23 cellular contexts compared by ENCODE assay signal in the genomic region with DNA sequence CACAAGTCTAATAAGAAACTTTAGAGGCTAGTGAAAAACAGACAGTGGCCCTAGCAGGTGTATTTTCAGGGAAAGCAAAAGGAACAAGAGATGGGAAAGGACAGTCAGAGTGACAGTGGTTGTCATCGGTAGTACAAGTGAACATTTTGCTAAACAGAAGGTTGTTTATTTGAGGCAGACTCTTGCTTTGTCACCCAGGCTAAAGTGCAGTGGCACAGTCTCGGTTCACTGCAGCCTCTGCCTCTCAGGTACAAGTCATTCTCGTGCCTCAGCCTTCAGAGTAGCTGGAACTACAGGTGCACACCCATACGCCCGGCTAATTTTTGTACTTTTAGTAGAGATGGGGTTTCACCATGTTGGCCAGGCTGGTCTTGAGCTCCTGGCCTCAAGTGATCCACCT.
DNase-seq lines count a peak whose midpoint lies in the region; ATAC-seq, FAIRE-seq and TF ChIP-seq lines count a peak whose summit lies in the region.
"Had no signal": no experiment of that assay in that cellular context is flagged by ENCODE, and none has a peak within 500 bp of the region (broad histone marks: within the 10 kb centered on the region; RNA-seq: fewer than 3 reads in every experiment).

No MANE protein-coding gene starts in this region.

- H3K79me2 ChIP-seq in HepG2 (ENCODE audit: insufficient read depth, low read length) = peaks cover 8% of the 10 kb centered on the region
- no peaks in the 10 kb centered on the region for H3K79me2 ChIP-seq in GM23338 (replicated peaks; ENCODE audit: insufficient read depth)

- H3K36me3 Mint-ChIP-seq in GM23338 (ENCODE audit: low read depth) = no peaks in the 10 kb centered on the region
- H3K36me3 Mint-ChIP-seq: CD4-positive, CD25-positive, alpha-beta regulatory T cell; CD8-positive, alpha-beta T cell had no signal

- in situ Hi-C loops in HepG2 (cut with HindIII; ENCODE audit: extremely low pct_ligation_motif_present, low pct_unique_long_range_greater_than_20kb) = no loop called here

- H3K9me3 ChIP-seq in HepG2 (ENCODE audit: low read length) (no peaks in the 10 kb centered on the region), right lobe of liver (no peaks in the 10 kb centered on the region), spleen (peaks cover 0 to 4% (median 0%) of the 10 kb centered on the region in 8 donors)
- H3K9me3 ChIP-seq: BLaER1, Caco-2 had no signal

- no peaks in the 10 kb centered on the region for H3K9me3 Mint-ChIP-seq in GM23338

- WGBS in HepG2 (ENCODE audit: low lambda C conversion rate) = 30% methylated on average over 5 of the region's 5 CpGs
- 71% methylated on average over 5 of the region's 5 CpGs for WGBS in right lobe of liver (ENCODE audit: insufficient coverage, low coverage, low lambda C conversion rate, missing lambda C conversion rate)
- 80 to 84% (median 82%) methylated on average over 5 of the region's 5 CpGs for WGBS in spleen, 5 donors

- intact Hi-C loops in HepG2 (cut with micrococcal nuclease; ENCODE audit: unreplicated experiment) (no loop called here), right lobe of liver (cut with DNase I) (no loop called here), spleen (cut with DNase I; ENCODE audit: low total_unique reads) (no loop called here)

- CTCF ChIA-PET in HepG2 (lab: Yijun Ruan, JAX; ENCODE audit: low intra/inter-chr PET ratio, low total read pairs) = no interaction called here

- TF ChIP-seq CTCF in HepG2 (CRISPR knock-in tag; IDR thresholded peaks at IDR 0.05) (no peak), right lobe of liver (IDR thresholded peaks at IDR 0.05) (no peak), GM23338 (conservative IDR thresholded peaks at IDR 0.05; ENCODE audit: low read depth in 2 of 2) (no peak), spleen (IDR thresholded peaks at IDR 0.05 in 8 of 11, conservative IDR thresholded peaks at IDR 0.05 in 3 of 11) (no peak)

- H3K27me3 ChIP-seq in HepG2 (ENCODE audit: control insufficient read depth in 1 of 2, insufficient read depth in 2 of 2, low read length in 2 of 2) = no peaks in the 10 kb centered on the region
- no peaks in the 10 kb centered on the region for H3K27me3 ChIP-seq in right lobe of liver
- H3K27me3 ChIP-seq in GM23338 (ENCODE audit: insufficient read depth) = no peaks in the 10 kb centered on the region
- no peaks in the 10 kb centered on the region for H3K27me3 ChIP-seq in spleen (replicated peaks in 1 of 7)
- H3K27me3 ChIP-seq: BLaER1 had no signal

- no peak overlapping the region for H2AFZ ChIP-seq in HepG2 (ENCODE audit: low read length)
- peak overlapping the region; percentile 40; the same call in 1 of the 2 replicates for H2AFZ ChIP-seq in GM23338
- H2AFZ ChIP-seq: GM23248 had no signal

- peak; percentile 20 for DNase-seq in HepG2 (ENCODE audit: low spot score)
- no peak for DNase-seq in right lobe of liver
- DNase-seq in GM23338 (ENCODE audit: low spot score) = no peak
- DNase-seq in cerebellum (ENCODE audit: low spot score) = peak; percentile 24
- no peak for DNase-seq in kidney glomerular epithelial cell (lab: John Stamatoyannopoulos, UW)
- DNase-seq in spleen = no peak
- DNase-seq: Caco-2; CD4-positive, CD25-positive, alpha-beta regulatory T cell; CD8-positive, alpha-beta T cell; DMS 273 treated with DMSO at 0.1 percent for 48 hours; DND-41; GDM1; GM23248; H9 had no signal

- H3K4me1 Mint-ChIP-seq in GM23338 = peaks cover 4% of the 10 kb centered on the region; the same call in 2 of the 3 replicates
- H3K4me1 Mint-ChIP-seq: B cell; CD4-positive, CD25-positive, alpha-beta regulatory T cell; H9 had no signal

- no peaks in the 10 kb centered on the region for H4K20me1 ChIP-seq in HepG2 (ENCODE audit: insufficient read depth, low read length)
- H4K20me1 ChIP-seq in GM23338 (replicated peaks; ENCODE audit: insufficient read depth) = no peaks in the 10 kb centered on the region
- H4K20me1 ChIP-seq: BLaER1 had no signal

- peak overlapping the region; percentile 61 for H3K27ac ChIP-seq in HepG2 (ENCODE audit: extremely low read length, insufficient read depth, low read length)
- no peak overlapping the region for H3K27ac ChIP-seq in right lobe of liver
- H3K27ac ChIP-seq in GM23338 (ENCODE audit: low read depth) = no peak overlapping the region
- H3K27ac ChIP-seq in spleen = no peak overlapping the region
- H3K27ac ChIP-seq: BLaER1, C4-2B, GM23248 had no signal

- POLR2A ChIA-PET in HepG2 (lab: Yijun Ruan, JAX) = no interaction called here

- H3K27ac Mint-ChIP-seq in GM23338 = no peak overlapping the region
- H3K27ac Mint-ChIP-seq: B cell; CD4-positive, CD25-positive, alpha-beta regulatory T cell; CD8-positive, alpha-beta T cell; H9 had no signal

- TF ChIP-seq EP300 in HepG2 (IDR thresholded peaks at IDR 0.05; ENCODE audit: low read depth in 2 of 2, low read length in 2 of 2) (no peak), HepG2 (CRISPR knock-in tag; IDR thresholded peaks at IDR 0.05; ENCODE audit: borderline replicate concordance) (no peak)

- H3K4me3 Mint-ChIP-seq in GM23338 = no peak overlapping the region
- H3K4me3 Mint-ChIP-seq: B cell; CD4-positive, CD25-positive, alpha-beta regulatory T cell; CD8-positive, alpha-beta T cell; H9 had no signal

- no peak for TF ChIP-seq POLR2A in HepG2 (IDR thresholded peaks at IDR 0.05; ENCODE audit: insufficient read depth in 1 of 2, low read depth in 2 of 2, low read length in 2 of 2)
- TF ChIP-seq POLR2A in right lobe of liver (IDR thresholded peaks at IDR 0.05) = no peak
- TF ChIP-seq POLR2A in spleen (IDR thresholded peaks at IDR 0.05) = no peak

- TF ChIP-seq RAD21 in HepG2 (CRISPR knock-in tag; IDR thresholded peaks at IDR 0.05) = no peak

- 0 out of 6 replicates have a peak overlapping the region, but pooled peaks of 2 of the 3 experiments have one; percentile 3 to 27 for H3K4me3 ChIP-seq in HepG2 (replicated peaks in 1 of 3; ENCODE audit: insufficient read depth in 1 of 3, low read depth in 2 of 3, low read length in 3 of 3)
- H3K4me3 ChIP-seq in right lobe of liver = no peak overlapping the region
- no peak overlapping the region for H3K4me3 ChIP-seq in GM23338
- no peak overlapping the region for H3K4me3 ChIP-seq in spleen
- H3K4me3 ChIP-seq: BLaER1, GM12878, GM23248 had no signal

- peaks cover 3% of the 10 kb centered on the region; the same call in 1 of the 2 replicates for H3K9me2 ChIP-seq in GM23338 (ENCODE audit: insufficient read depth)

- H3F3A ChIP-seq in GM23338 (replicated peaks; ENCODE audit: low read depth) = no peaks in the 10 kb centered on the region

- ATAC-seq in HepG2 (peak; percentile 97), right lobe of liver (no peak), GM23338 (no peak), HG02970 (IDR thresholded peaks at IDR 0.05; ENCODE audit: low FRiP score, unreplicated experiment) (no peak)
- ATAC-seq: CD8-positive, alpha-beta T cell; GM12878; HCT116 had no signal

- no peak for FAIRE-seq in HepG2 (lab: Jason Lieb, UNC)
- FAIRE-seq: A204.1, D721Med, GM12878, GM19239 had no signal

- peaks cover 1% of the 10 kb centered on the region for H3K27me3 Mint-ChIP-seq in GM23338 (ENCODE audit: insufficient read depth, low read depth, poor library complexity)
- H3K27me3 Mint-ChIP-seq: B cell had no signal

- H3K4me1 ChIP-seq in HepG2 (ENCODE audit: insufficient read depth, low read length) = peaks cover 35% of the 10 kb centered on the region
- no peaks in the 10 kb centered on the region for H3K4me1 ChIP-seq in right lobe of liver
- no peaks in the 10 kb centered on the region for H3K4me1 ChIP-seq in GM23338 (ENCODE audit: insufficient read depth)
- H3K4me1 ChIP-seq in spleen = no peaks in the 10 kb centered on the region
- H3K4me1 ChIP-seq: BLaER1, Caco-2 had no signal

- no TSS peak for BruUV-seq in HepG2 (replicated peaks; lab: Mats Ljungman, UMichigan)

- no peak overlapping the region for H3K9ac ChIP-seq in HepG2 (ENCODE audit: insufficient read depth, low read depth, low read length)
- H3K9ac ChIP-seq: BLaER1, GM23248 had no signal

- H3K36me3 ChIP-seq in HepG2 (replicated peaks in 1 of 2; ENCODE audit: control insufficient read depth in 1 of 2, insufficient read depth in 2 of 2, low read length in 2 of 2) = peaks cover 0 to 3% of the 10 kb centered on the region in 2 experiments; a peak in 1 of 5 replicates
- no peaks in the 10 kb centered on the region for H3K36me3 ChIP-seq in right lobe of liver
- H3K36me3 ChIP-seq in GM23338 (ENCODE audit: insufficient read depth) = no peaks in the 10 kb centered on the region
- H3K36me3 ChIP-seq in spleen = no peaks in the 10 kb centered on the region
- H3K36me3 ChIP-seq: BLaER1 had no signal

- H3K4me2 ChIP-seq in HepG2 (ENCODE audit: low read depth, low read length) = peak overlapping the region; percentile 30; the same call in 1 of the 2 replicates
- no peak overlapping the region for H3K4me2 ChIP-seq in GM23338
- H3K4me2 ChIP-seq: BLaER1 had no signal

TF ChIP-seq in HepG2, 621 proteins besides CTCF, POLR2A, EP300 and RAD21 (continues in another document):
- TF ChIP-seq TEAD3 (CRISPR knock-in tag; optimal IDR thresholded peaks at IDR 0.05; ENCODE audit: borderline replicate concordance) (no peak), RBAK (CRISPR knock-in tag; IDR thresholded peaks at IDR 0.05) (no peak), ZNF788 (CRISPR knock-in tag; IDR thresholded peaks at IDR 0.05; ENCODE audit: borderline replicate concordance) (no peak)

TF ChIP-seq in GM23338, 12 proteins besides CTCF, POLR2A, EP300 and RAD21 (continues in another document):
- TF ChIP-seq, protein P1, sequence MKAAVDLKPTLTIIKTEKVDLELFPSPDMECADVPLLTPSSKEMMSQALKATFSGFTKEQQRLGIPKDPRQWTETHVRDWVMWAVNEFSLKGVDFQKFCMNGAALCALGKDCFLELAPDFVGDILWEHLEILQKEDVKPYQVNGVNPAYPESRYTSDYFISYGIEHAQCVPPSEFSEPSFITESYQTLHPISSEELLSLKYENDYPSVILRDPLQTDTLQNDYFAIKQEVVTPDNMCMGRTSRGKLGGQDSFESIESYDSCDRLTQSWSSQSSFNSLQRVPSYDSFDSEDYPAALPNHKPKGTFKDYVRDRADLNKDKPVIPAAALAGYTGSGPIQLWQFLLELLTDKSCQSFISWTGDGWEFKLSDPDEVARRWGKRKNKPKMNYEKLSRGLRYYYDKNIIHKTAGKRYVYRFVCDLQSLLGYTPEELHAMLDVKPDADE (IDR thresholded peaks at IDR 0.05) = no peak
- TF ChIP-seq EZH2 (IDR thresholded peaks at IDR 0.05; ENCODE audit: low read depth, unreplicated experiment) = no peak

Comparison
In these comparisons a context has a peak if more than half of its experiments do, and no peak if none do; other contexts are left out.
1. DNase-seq: peak in HepG2 (single experiment) and cerebellum (single experiment); none in right lobe of liver (0 of 3), GM23338 (single experiment), kidney glomerular epithelial cell (single experiment) and spleen (single experiment).
2. H3K4me3 ChIP-seq: peak in HepG2 (2 of 3); none in right lobe of liver (0 of 3), GM23338 (single experiment) and spleen (0 of 8).